15 cellular contexts compared by ENCODE assay signal in genomic region chr10:128481152-128481551, GRCh38.
DNase-seq lines count a peak whose midpoint lies in the region; ATAC-seq and TF ChIP-seq lines count a peak whose summit lies in the region.
"Had no signal": no experiment of that assay in that cellular context is flagged by ENCODE, and none has a peak within 500 bp of the region (broad histone marks: within the 10 kb centered on the region; RNA-seq: fewer than 3 reads in every experiment).

No MANE protein-coding gene starts in this region.

- H3K4me3 Mint-ChIP-seq in nephron progenitor cell, result peak overlapping the region; percentile 37
- H3K4me3 Mint-ChIP-seq: B cell; CD4-positive, alpha-beta memory T cell; T-helper 17 cell had no signal

- TF ChIP-seq CTCF in LNCaP clone FGC (IDR thresholded peaks at IDR 0.05; ENCODE audit: control insufficient read depth, extremely low read depth, insufficient read depth) (no peak), nephron progenitor cell (IDR thresholded peaks at IDR 0.05) (no peak)

- no peak overlapping the region for H3K4me3 ChIP-seq in LNCaP clone FGC (ENCODE audit: low read depth, low read length)
- H3K4me3 ChIP-seq: HAP-1 had no signal

- no peak for ATAC-seq in GM21619 (IDR thresholded peaks at IDR 0.05; ENCODE audit: unreplicated experiment)
- ATAC-seq: T-helper 17 cell had no signal

- peaks cover 34% of the 10 kb centered on the region for H3K4me1 Mint-ChIP-seq in nephron progenitor cell
- H3K4me1 Mint-ChIP-seq: B cell; CD4-positive, alpha-beta memory T cell; T-helper 17 cell had no signal

- no peaks in the 10 kb centered on the region for H3K27me3 Mint-ChIP-seq in nephron progenitor cell (ENCODE audit: low read depth, poor library complexity)
- H3K27me3 Mint-ChIP-seq: B cell; CD4-positive, alpha-beta memory T cell; T-helper 17 cell had no signal

- no peaks in the 10 kb centered on the region for H3K36me3 Mint-ChIP-seq in nephron progenitor cell (ENCODE audit: low read depth)
- H3K36me3 Mint-ChIP-seq: CD4-positive, alpha-beta memory T cell had no signal

- DNase-seq in LNCaP clone FGC (ENCODE audit: low read depth) (peak; percentile 10), NCI-H1436 treated with DMSO at 0.1 percent for 48 hours (lab: John Stamatoyannopoulos, UW) (peak; percentile 96), NCI-H69 (lab: John Stamatoyannopoulos, UW) (peak; percentile 6), nephron progenitor cell (peak; percentile 43), DMS53 (lab: John Stamatoyannopoulos, UW) (no peak), DMS114 treated with DMSO at 0.1 percent for 48 hours (lab: John Stamatoyannopoulos, UW; ENCODE audit: unreplicated experiment) (no peak)
- DNase-seq: CD4-positive, alpha-beta memory T cell; Karpas-422; NCI-H1930; NCI-H446 treated with DMSO at 0.1 percent for 48 hours; SIG-M5; T-helper 17 cell had no signal

- H3K9me3 Mint-ChIP-seq in nephron progenitor cell, result no peaks in the 10 kb centered on the region

- no peak overlapping the region for H3K27ac Mint-ChIP-seq in nephron progenitor cell
- H3K27ac Mint-ChIP-seq: B cell; CD4-positive, alpha-beta memory T cell; T-helper 17 cell had no signal

Comparison
In these comparisons a context has a peak if more than half of its experiments do, and no peak if none do; other contexts are left out.
1. DNase-seq: peak in LNCaP clone FGC (single experiment), NCI-H1436 treated with DMSO at 0.1 percent for 48 hours (single experiment), NCI-H69 (single experiment) and nephron progenitor cell (single experiment); none in DMS53 (single experiment) and DMS114 treated with DMSO at 0.1 percent for 48 hours (single experiment).